20 cellular contexts compared by ENCODE assay signal in the genomic region with DNA sequence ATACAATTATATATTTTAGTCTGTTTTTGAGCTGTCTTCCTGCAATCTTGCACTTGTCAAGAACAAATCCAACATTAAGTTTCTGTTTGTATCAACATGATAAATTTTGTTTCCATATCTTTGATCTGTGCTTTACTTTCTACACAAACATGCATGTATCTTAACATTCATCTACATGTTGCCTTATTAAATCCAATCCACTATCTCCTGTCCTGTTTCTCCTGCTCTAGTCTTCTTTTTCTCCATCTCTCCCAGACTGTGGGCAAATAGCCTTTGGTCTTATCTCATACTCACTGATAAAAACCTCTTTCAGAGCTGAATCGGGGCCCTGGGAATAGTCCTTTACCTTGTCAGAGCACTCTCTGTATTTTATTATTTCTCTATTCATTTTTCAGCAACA.
A peak's percentile ranks its signal among the peaks of the same experiment; 100 is the strongest.
DNase-seq lines count a peak whose midpoint lies in the region; ATAC-seq and TF ChIP-seq lines count a peak whose summit lies in the region.
"Had no signal": no experiment of that assay in that cellular context is flagged by ENCODE, and none has a peak within 500 bp of the region (broad histone marks: within the 10 kb centered on the region; RNA-seq: fewer than 3 reads in every experiment).

No MANE protein-coding gene starts in this region.

- H3K27ac ChIP-seq in cardiac muscle cell (peak overlapping the region; percentile 52), left ventricle myocardium inferior (replicated peaks) (no peak overlapping the region), mesendoderm (ENCODE audit: low read depth, low read length) (no peak overlapping the region)
- H3K27ac ChIP-seq: BLaER1 treated with 17β-estradiol and CSF1 and Interleukin-3, amounts not matched to agents 10 nM and 100 nM; HL-60 had no signal

- intact Hi-C loops in left ventricle myocardium inferior (cut with micrococcal nuclease): no loop called here

- no peak overlapping the region for H3K56ac ChIP-seq in mesendoderm (ENCODE audit: low read length)

- no peak overlapping the region for H2AK5ac ChIP-seq in mesendoderm (ENCODE audit: low read length)

- H3K4me3 ChIP-seq in cardiac muscle cell (no peak overlapping the region), left ventricle myocardium inferior (no peak overlapping the region), mesendoderm (ENCODE audit: low read length) (no peak overlapping the region)
- H3K4me3 ChIP-seq: BLaER1 treated with 17β-estradiol and CSF1 and Interleukin-3, amounts not matched to agents 10 nM and 100 nM; GM12878 had no signal

- no peak overlapping the region for H2BK120ac ChIP-seq in mesendoderm (ENCODE audit: low read depth, low read length)

- peaks cover 13% of the 10 kb centered on the region for H3K4me1 ChIP-seq in cardiac muscle cell (ENCODE audit: low read depth)
- H3K4me1 ChIP-seq in left ventricle myocardium inferior: no peaks in the 10 kb centered on the region
- no peaks in the 10 kb centered on the region for H3K4me1 ChIP-seq in mesendoderm (ENCODE audit: control insufficient read depth, low read depth, low read length)

- H3K36me3 ChIP-seq in cardiac muscle cell (no peaks in the 10 kb centered on the region), left ventricle myocardium inferior (no peaks in the 10 kb centered on the region), mesendoderm (ENCODE audit: control insufficient read depth, insufficient read depth, low read length) (no peaks in the 10 kb centered on the region)
- H3K36me3 ChIP-seq: BLaER1 treated with 17β-estradiol and CSF1 and Interleukin-3, amounts not matched to agents 10 nM and 100 nM had no signal

- no peak overlapping the region for H3K23ac ChIP-seq in mesendoderm (ENCODE audit: low read length)

- no peak for ATAC-seq in natural killer cell treated with Interleukin-12 subunit alpha and Interleukin-12 subunit beta and Interleukin-15 and Interleukin-18, amount 100 ng/mL, for 72 hours
- ATAC-seq: GM12878, HCT116 had no signal

- no peak overlapping the region for H4K5ac ChIP-seq in mesendoderm (ENCODE audit: low read length)

- no peak overlapping the region for H3K27ac Mint-ChIP-seq in natural killer cell treated with Interleukin-12 subunit alpha and Interleukin-12 subunit beta and Interleukin-15 and Interleukin-18, amount 100 ng/mL, for 72 hours
- H3K27ac Mint-ChIP-seq: CD8-positive, alpha-beta memory T cell; HFFc6 had no signal

- H3K79me1 ChIP-seq in mesendoderm (ENCODE audit: low read length): no peaks in the 10 kb centered on the region

- DNase-seq in cardiac muscle cell (ENCODE audit: low read depth in 1 of 2, low spot score in 1 of 2) (peak in 1 of 2 donors; percentile 12), left ventricle myocardium inferior (no peak), SW480 (ENCODE audit: low spot score) (peak; percentile 1), mesendoderm (peak; percentile 20), retina (no peak)
- no peak for DNase-seq in stimulated activated CD4-positive, alpha-beta T cell treated with anti-CD3 and anti-CD28 coated beads, Interleukin-4, amount 100 ng/mL, for 24 hours
- DNase-seq in natural killer cell treated with Interleukin-12 subunit alpha and Interleukin-12 subunit beta and Interleukin-15 and Interleukin-18, amount 100 ng/mL, for 72 hours (ENCODE audit: low spot score): no peak
- DNase-seq: 8988T; CD8-positive, alpha-beta memory T cell; COR-L47; DMS 273 treated with DMSO at 0.1 percent for 48 hours; DMS53; DND-41; GOT3; H7; HFFc6 had no signal

- no peak overlapping the region for H4K8ac ChIP-seq in mesendoderm (ENCODE audit: low read depth, low read length)

- TF ChIP-seq CTCF in cardiac muscle cell (IDR thresholded peaks at IDR 0.05; ENCODE audit: low read depth, low read length) (no peak), left ventricle myocardium inferior (IDR thresholded peaks at IDR 0.05; ENCODE audit: borderline replicate concordance) (no peak)

- no peaks in the 10 kb centered on the region for H3K4me1 Mint-ChIP-seq in natural killer cell treated with Interleukin-12 subunit alpha and Interleukin-12 subunit beta and Interleukin-15 and Interleukin-18, amount 100 ng/mL, for 72 hours (ENCODE audit: low read depth in 2 of 2)
- H3K4me1 Mint-ChIP-seq: CD8-positive, alpha-beta memory T cell had no signal

- H3K4me2 ChIP-seq in mesendoderm (ENCODE audit: low read length): no peak overlapping the region
- H3K4me2 ChIP-seq: BLaER1 treated with 17β-estradiol and CSF1 and Interleukin-3, amounts not matched to agents 10 nM and 100 nM had no signal

- no peaks in the 10 kb centered on the region for H3K9me3 ChIP-seq in cardiac muscle cell (ENCODE audit: low read depth)
- H3K9me3 ChIP-seq in left ventricle myocardium inferior (replicated peaks): no peaks in the 10 kb centered on the region
- H3K9me3 ChIP-seq: BLaER1 treated with 17β-estradiol and CSF1 and Interleukin-3, amounts not matched to agents 10 nM and 100 nM had no signal

- peaks cover 9% of the 10 kb centered on the region for H3K9me3 Mint-ChIP-seq in natural killer cell treated with Interleukin-12 subunit alpha and Interleukin-12 subunit beta and Interleukin-15 and Interleukin-18, amount 100 ng/mL, for 72 hours

- H3K36me3 Mint-ChIP-seq in natural killer cell treated with Interleukin-12 subunit alpha and Interleukin-12 subunit beta and Interleukin-15 and Interleukin-18, amount 100 ng/mL, for 72 hours: no peaks in the 10 kb centered on the region
- H3K36me3 Mint-ChIP-seq: CD8-positive, alpha-beta memory T cell had no signal

- no peaks in the 10 kb centered on the region for H3K79me2 ChIP-seq in mesendoderm (ENCODE audit: control insufficient read depth, insufficient read depth, low read length)

- no peaks in the 10 kb centered on the region for H3K27me3 Mint-ChIP-seq in natural killer cell treated with Interleukin-12 subunit alpha and Interleukin-12 subunit beta and Interleukin-15 and Interleukin-18, amount 100 ng/mL, for 72 hours
- H3K27me3 Mint-ChIP-seq: CD8-positive, alpha-beta memory T cell had no signal

- no peak overlapping the region for H2BK5ac ChIP-seq in mesendoderm (ENCODE audit: low read length)

- H3K18ac ChIP-seq in mesendoderm (ENCODE audit: low read length): no peak overlapping the region

- H3K4me3 Mint-ChIP-seq in natural killer cell treated with Interleukin-12 subunit alpha and Interleukin-12 subunit beta and Interleukin-15 and Interleukin-18, amount 100 ng/mL, for 72 hours: no peak overlapping the region
- H3K4me3 Mint-ChIP-seq: CD8-positive, alpha-beta memory T cell; HFFc6 had no signal

- H2BK15ac ChIP-seq in mesendoderm (replicated peaks; ENCODE audit: low read depth): no peak overlapping the region

- H3K27me3 ChIP-seq in cardiac muscle cell (no peaks in the 10 kb centered on the region), left ventricle myocardium inferior (ENCODE audit: low read depth) (no peaks in the 10 kb centered on the region), mesendoderm (ENCODE audit: insufficient read depth, low read length, poor library complexity) (no peaks in the 10 kb centered on the region)
- H3K27me3 ChIP-seq: BLaER1 treated with 17β-estradiol and CSF1 and Interleukin-3, amounts not matched to agents 10 nM and 100 nM had no signal

- no peak overlapping the region for H3K4ac ChIP-seq in mesendoderm (ENCODE audit: low read depth, low read length)

- no CpG with 5 or more reads among the region's 1 CpG for WGBS in mesendoderm (ENCODE audit: extremely low coverage, insufficient coverage, low lambda C conversion rate)

- no peak overlapping the region for H3K9ac ChIP-seq in mesendoderm (ENCODE audit: low read length)
- H3K9ac ChIP-seq: BLaER1 treated with 17β-estradiol and CSF1 and Interleukin-3, amounts not matched to agents 10 nM and 100 nM had no signal

Comparison
In these comparisons a context has a peak if more than half of its experiments do, and no peak if none do; other contexts are left out.
1. DNase-seq: peak in SW480 (single experiment) and mesendoderm (single experiment); none in left ventricle myocardium inferior (single experiment), retina (single experiment), stimulated activated CD4-positive, alpha-beta T cell treated with anti-CD3 and anti-CD28 coated beads, Interleukin-4, amount 100 ng/mL, for 24 hours (single experiment) and natural killer cell treated with Interleukin-12 subunit alpha and Interleukin-12 subunit beta and Interleukin-15 and Interleukin-18, amount 100 ng/mL, for 72 hours (single experiment).